ENCODE assay signal across 9 cellular contexts in genomic region chr2:231611273-231612198, GRCh38. TPM values are rescaled to one million over a fixed set of nuclear protein-coding genes. Genes with fewer than 3 reads are reported as not detected.
DNase-seq lines count a peak whose midpoint lies in the region; ATAC-seq and TF ChIP-seq lines count a peak whose summit lies in the region.
"Had no signal": no experiment of that assay in that cellular context is flagged by ENCODE, and none has a peak within 500 bp of the region (broad histone marks: within the 10 kb centered on the region; RNA-seq: fewer than 3 reads in every experiment).

No MANE protein-coding gene starts in this region.

- H3K27ac Mint-ChIP-seq in T-helper 2 cell treated with Interferon-gamma antibody and Interleukin-4, amounts not matched to agents 5 μg/mL and 100 μg/mL, for 36 hours: peak overlapping the region; percentile 99

- no peaks in the 10 kb centered on the region for H3K9me3 Mint-ChIP-seq in T-helper 2 cell treated with Interferon-gamma antibody and Interleukin-4, amounts not matched to agents 5 μg/mL and 100 μg/mL, for 36 hours

- ATAC-seq in left colon (peak; percentile 5), GM19467 (IDR thresholded peaks at IDR 0.05; ENCODE audit: unreplicated experiment) (no peak)

- peak overlapping the region; percentile 85 for H3K27ac ChIP-seq in brain microvascular endothelial cell

- H3K27me3 Mint-ChIP-seq in T-helper 2 cell treated with Interferon-gamma antibody and Interleukin-4, amounts not matched to agents 5 μg/mL and 100 μg/mL, for 36 hours (ENCODE audit: low read depth): no peaks in the 10 kb centered on the region

- H3K27me3 ChIP-seq in brain microvascular endothelial cell (replicated peaks): no peaks in the 10 kb centered on the region

- DNase-seq in AG08395 (ENCODE audit: low spot score): peak; percentile 87
- peak; percentile 95 for DNase-seq in HPDE6-E6E7 (ENCODE audit: extremely low spot score)
- peak; percentile 77 for DNase-seq in T-helper 2 cell treated with Interferon-gamma antibody and Interleukin-4, amounts not matched to agents 5 μg/mL and 100 μg/mL, for 36 hours (ENCODE audit: low spot score)
- DNase-seq in brain microvascular endothelial cell: no peak
- peak; percentile 18 to 57 for DNase-seq in left colon
- DNase-seq in stimulated activated CD8-positive, alpha-beta memory T cell treated with anti-CD3 and anti-CD28 coated beads, Interleukin-4, amount 100 ng/mL, for 48 hours: peak; percentile 73
- DNase-seq in NCI-H2029 (lab: John Stamatoyannopoulos, UW): no peak

- H3K36me3 Mint-ChIP-seq in T-helper 2 cell treated with Interferon-gamma antibody and Interleukin-4, amounts not matched to agents 5 μg/mL and 100 μg/mL, for 36 hours (ENCODE audit: low read depth): no peaks in the 10 kb centered on the region

- intact Hi-C loops in left colon (cut with DNase I, micrococcal nuclease): loop anchor here in 1 of 2 donors (2.0 to 5.0 kb wide), 2 partner anchors 55 to 101 kb away; no protein-coding TSS in a partner anchor

- TF ChIP-seq CTCF in brain microvascular endothelial cell (IDR thresholded peaks at IDR 0.05; ENCODE audit: low read depth, low read length, missing control alignments): peak; percentile 60

- no peaks in the 10 kb centered on the region for H3K36me3 ChIP-seq in brain microvascular endothelial cell (replicated peaks)
- H3K36me3 ChIP-seq: right lobe of liver had no signal

- peak overlapping the region; percentile 15 for H3K4me3 Mint-ChIP-seq in T-helper 2 cell treated with Interferon-gamma antibody and Interleukin-4, amounts not matched to agents 5 μg/mL and 100 μg/mL, for 36 hours

- in situ Hi-C loops in brain microvascular endothelial cell (cut with HindIII; ENCODE audit: low pct_ligation_motif_present, low sequenced_read_pairs): no loop called here

- no peak overlapping the region for H3K4me3 ChIP-seq in brain microvascular endothelial cell (ENCODE audit: low read depth, low read length)
- H3K4me3 ChIP-seq: right lobe of liver had no signal

- H3K4me1 Mint-ChIP-seq in T-helper 2 cell treated with Interferon-gamma antibody and Interleukin-4, amounts not matched to agents 5 μg/mL and 100 μg/mL, for 36 hours (ENCODE audit: low read depth): peaks cover 41% of the 10 kb centered on the region

RNA-seq across cellular contexts. Expression of gene TEX44, which starts 18.9 kb away (rescaled TPM):
- total RNA-seq in left colon: not detected
- total RNA-seq: right lobe of liver had no signal

Comparison
In these comparisons a context has a peak if more than half of its experiments do, and no peak if none do; other contexts are left out.
1. DNase-seq: peak in AG08395 (single experiment), HPDE6-E6E7 (single experiment), T-helper 2 cell treated with Interferon-gamma antibody and Interleukin-4, amounts not matched to agents 5 μg/mL and 100 μg/mL, for 36 hours (single experiment), left colon (2 of 2) and stimulated activated CD8-positive, alpha-beta memory T cell treated with anti-CD3 and anti-CD28 coated beads, Interleukin-4, amount 100 ng/mL, for 48 hours (single experiment); none in brain microvascular endothelial cell (single experiment) and NCI-H2029 (single experiment).